ENCODE assay signal across 9 cellular contexts in the genomic region with DNA sequence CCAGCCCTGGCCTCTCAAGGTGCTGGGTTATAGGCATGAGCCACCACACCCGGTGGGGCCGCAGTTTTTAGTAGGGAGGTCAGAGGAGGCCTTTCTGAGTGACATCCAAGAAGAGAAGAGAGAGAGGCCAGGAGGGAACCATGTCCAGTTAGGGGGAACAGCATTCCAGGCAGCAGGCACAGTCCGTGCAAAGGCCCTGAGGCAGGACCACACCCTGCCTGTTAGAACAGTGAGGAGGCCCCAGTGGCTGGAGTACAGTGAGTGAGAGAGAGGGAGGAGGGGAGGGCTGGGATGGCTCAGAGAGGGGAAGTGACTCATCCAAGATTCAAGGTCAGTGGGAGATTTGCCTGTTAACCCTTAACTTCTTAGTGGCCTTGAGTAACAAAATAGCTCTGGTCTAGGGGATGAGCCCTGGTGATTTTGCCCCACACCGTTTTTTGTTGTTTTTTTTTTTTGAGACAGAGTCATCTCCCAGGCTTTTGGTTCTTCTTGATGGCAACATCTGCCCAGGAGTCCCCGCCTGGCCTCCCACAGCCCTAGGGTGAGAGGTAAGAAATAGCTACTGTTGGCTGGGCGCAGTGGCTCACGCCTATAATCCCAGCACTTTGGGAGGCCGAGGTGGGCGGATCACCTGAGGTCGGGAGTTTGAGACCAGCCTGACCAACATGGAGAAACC. TPM values are rescaled to one million over a fixed set of nuclear protein-coding genes. Genes with fewer than 3 reads are reported as not detected.
DNase-seq lines count a peak whose midpoint lies in the region; ATAC-seq and TF ChIP-seq lines count a peak whose summit lies in the region.
"Had no signal": no experiment of that assay in that cellular context is flagged by ENCODE, and none has a peak within 500 bp of the region (broad histone marks: within the 10 kb centered on the region; RNA-seq: fewer than 3 reads in every experiment).

No MANE protein-coding gene starts in this region.

- H3K27ac Mint-ChIP-seq in CD4-positive, alpha-beta T cell, result no peak overlapping the region

- H3K36me3 ChIP-seq in Peyer's patch (no peaks in the 10 kb centered on the region), esophagus (ENCODE audit: control insufficient read depth in 2 of 2, insufficient read depth in 2 of 2, low read length in 1 of 2) (no peaks in the 10 kb centered on the region)

- intact Hi-C loops in CD4-positive, alpha-beta T cell (cut with DNase I, micrococcal nuclease), result no loop called here

- peak; percentile 42 for DNase-seq in activated CD4-positive, alpha-beta T cell treated with anti-CD3 and anti-CD28 coated beads for 48 hours
- no peak for DNase-seq in activated CD4-positive, alpha-beta T cell treated with anti-CD3 and anti-CD28 coated beads for 4 hours
- DNase-seq in Peyer's patch (peak in 2 of 3 donors; percentile 55 to 81), skeletal muscle cell (ENCODE audit: low read depth) (peak; percentile 84), omental fat pad (ENCODE audit: low spot score) (no peak), NCI-H2171 (lab: John Stamatoyannopoulos, UW) (no peak)
- no peak for DNase-seq in CD4-positive, alpha-beta T cell
- DNase-seq: DND-41 had no signal

- TF ChIP-seq CTCF in Peyer's patch (IDR thresholded peaks at IDR 0.05) (no peak), omental fat pad (IDR thresholded peaks at IDR 0.05) (no peak)
- no peak for TF ChIP-seq CTCF in CD4-positive, alpha-beta T cell (IDR thresholded peaks at IDR 0.05)

- peaks cover 12% of the 10 kb centered on the region for H3K4me1 Mint-ChIP-seq in CD4-positive, alpha-beta T cell (ENCODE audit: low read depth)

- no peak for TF ChIP-seq POLR2A in Peyer's patch (IDR thresholded peaks at IDR 0.05)

- H3K9me3 ChIP-seq in Peyer's patch, result no peaks in the 10 kb centered on the region
- no peaks in the 10 kb centered on the region for H3K9me3 ChIP-seq in esophagus (ENCODE audit: control insufficient read depth in 2 of 2, insufficient read depth in 1 of 2, low read depth in 1 of 2, low read length in 1 of 2)
- no peaks in the 10 kb centered on the region for H3K9me3 ChIP-seq in CD4-positive, alpha-beta T cell (ENCODE audit: control insufficient read depth, low read length)

- H3K27me3 ChIP-seq in Peyer's patch (no peaks in the 10 kb centered on the region), esophagus (ENCODE audit: control insufficient read depth in 1 of 2, insufficient read depth in 2 of 2, low read length in 2 of 2) (no peaks in the 10 kb centered on the region)
- H3K27me3 ChIP-seq in CD4-positive, alpha-beta T cell (ENCODE audit: control insufficient read depth, insufficient read depth, low read length), result no peaks in the 10 kb centered on the region

- H3K4me3 ChIP-seq in Peyer's patch, result no peak overlapping the region
- H3K4me3 ChIP-seq in esophagus (ENCODE audit: low read depth in 1 of 2, low read length in 2 of 2), result no peak overlapping the region
- H3K4me3 ChIP-seq in skeletal muscle cell (ENCODE audit: low read depth, low read length), result no peak overlapping the region

- ATAC-seq in CD4-positive, alpha-beta T cell (ENCODE audit: poor library complexity), result no peak
- no peak for ATAC-seq in omental fat pad (ENCODE audit: low FRiP score)

- no peaks in the 10 kb centered on the region for H3K36me3 Mint-ChIP-seq in CD4-positive, alpha-beta T cell (ENCODE audit: low read depth)

- CTCF ChIA-PET in CD4-positive, alpha-beta T cell (lab: Charles Lee), result interaction anchor here (0.9 to 4.7 kb wide), 2 partner anchors 44 to 61 kb away, joined by 4 to 60 read pairs; no protein-coding TSS in a partner anchor

- no peak overlapping the region for H3K4me3 Mint-ChIP-seq in CD4-positive, alpha-beta T cell

- H3K4me1 ChIP-seq in Peyer's patch (peaks cover 0 to 26% (median 0%) of the 10 kb centered on the region in 4 donors), esophagus (ENCODE audit: control insufficient read depth in 2 of 2, insufficient read depth in 2 of 2, low read length in 1 of 2) (peaks cover 4 to 11% of the 10 kb centered on the region in 2 donors)

- no peaks in the 10 kb centered on the region for H3K9me3 Mint-ChIP-seq in CD4-positive, alpha-beta T cell

- H3K27ac ChIP-seq in Peyer's patch (peak overlapping the region in 2 of 4 donors; percentile 22), esophagus (ENCODE audit: low read depth in 2 of 2, low read length in 1 of 2) (peak overlapping the region; percentile 52 to 86)
- no peak overlapping the region for H3K27ac ChIP-seq in CD4-positive, alpha-beta T cell (ENCODE audit: low read depth, low read length)

- whole genome bisulfite sequencing in esophagus, 2 donors, result 57 to 61% methylated on average over 10 of the region's 10 CpGs

- POLR2A ChIA-PET in CD4-positive, alpha-beta T cell (lab: Charles Lee), result no interaction called here

- H3K27me3 Mint-ChIP-seq in CD4-positive, alpha-beta T cell, result peaks cover 11% of the 10 kb centered on the region

RNA-seq across cellular contexts. Expression of a gene that starts 2.7 kb away (rescaled TPM):
- total RNA-seq in Peyer's patch (100 to 1,000 TPM in 3 of 4 donors, 10 to 100 TPM in 1; 22.3 to 150 (median 108) TPM), omental fat pad (10 to 100 TPM; 23.1 to 64.0 (median 33.8) TPM)
- polyA plus RNA-seq in esophagus, result 100 to 1,000 TPM in 1 of 2 donors, 10 to 100 TPM in 1; 96.5 to 142 TPM
- 10 to 100 TPM; 18.2 to 19.1 TPM for total RNA-seq in CD4-positive, alpha-beta T cell

RNA-seq across cellular contexts. Expression of a gene that starts 32.5 kb away (rescaled TPM):
- 1 to 10 TPM in 2 of 4 donors, under 1 TPM in 1, not detected in 1; 0.76 to 8.3 (median 3.1) TPM for total RNA-seq in Peyer's patch
- under 1 TPM; 0.08 to 0.31 TPM for polyA plus RNA-seq in esophagus
- 1 to 10 TPM; 4.4 to 4.7 TPM for total RNA-seq in CD4-positive, alpha-beta T cell
- 1 to 10 TPM in 1 of 4 donors, under 1 TPM in 1, not detected in 2; 0.69 to 1.1 TPM for total RNA-seq in omental fat pad

RNA-seq across cellular contexts. Expression of a gene that starts 38.7 kb away (rescaled TPM):
- 10 to 100 TPM; 14.0 to 45.8 (median 28.8) TPM for total RNA-seq in Peyer's patch
- polyA plus RNA-seq in esophagus, result 10 to 100 TPM; 40.8 to 50.4 TPM
- total RNA-seq in CD4-positive, alpha-beta T cell, result 10 to 100 TPM; 14.7 to 15.0 TPM
- 1 to 10 TPM; 4.1 to 8.5 (median 6.3) TPM for total RNA-seq in omental fat pad

RNA-seq across cellular contexts. Expression of a gene that starts 39.1 kb away (rescaled TPM):
- total RNA-seq in Peyer's patch (10 to 100 TPM in 1 of 4 donors, 1 to 10 TPM in 3; 6.7 to 35.5 (median 8.0) TPM), omental fat pad (1 to 10 TPM in 2 of 4 donors, under 1 TPM in 2; 0.63 to 3.5 (median 1.0) TPM)
- polyA plus RNA-seq in esophagus, result 1 to 10 TPM; 7.8 to 10.0 TPM
- total RNA-seq in CD4-positive, alpha-beta T cell, result under 1 TPM; 0.16 to 0.20 TPM

Comparison
In these comparisons a context has a peak if more than half of its experiments do, and no peak if none do; other contexts are left out.
1. DNase-seq: peak in activated CD4-positive, alpha-beta T cell treated with anti-CD3 and anti-CD28 coated beads for 48 hours (single experiment), Peyer's patch (2 of 3) and skeletal muscle cell (single experiment); none in activated CD4-positive, alpha-beta T cell treated with anti-CD3 and anti-CD28 coated beads for 4 hours (0 of 2), CD4-positive, alpha-beta T cell (0 of 10), omental fat pad (single experiment) and NCI-H2171 (single experiment).